Comparison of ENCODE assay signal across 18 cellular contexts in genomic region chr16:84205123-84205522, GRCh38. TPM values are rescaled to one million over a fixed set of nuclear protein-coding genes. Genes with fewer than 3 reads are reported as not detected.
"Had no signal": no experiment of that assay in that cellular context is flagged by ENCODE, and none has a peak within 500 bp of the region (broad histone marks: within the 10 kb centered on the region; RNA-seq: fewer than 3 reads in every experiment).

No MANE protein-coding gene starts in this region.

RNA-seq across cellular contexts. Expression of gene ADAD2, which starts 14.2 kb away (rescaled TPM):
- total RNA-seq: lower lobe of right lung, mesothelial cell of epicardium, mononuclear cell, natural killer cell, occipital lobe, progenitor cell of endocrine pancreas, pulmonary artery endothelial cell, renal cortical epithelial cell, thoracic aorta had no signal

RNA-seq across cellular contexts. Expression of gene KCNG4, which starts 34.7 kb away (rescaled TPM):
- total RNA-seq: kidney, left colon, left lung, liver, lower lobe of right lung, mesothelial cell of epicardium, mononuclear cell, natural killer cell, occipital lobe, ovary, progenitor cell of endocrine pancreas, pulmonary artery endothelial cell, renal cortical epithelial cell, right atrium auricular region, right lobe of liver, stomach, thoracic aorta, upper lobe of right lung had no signal
- polyA plus RNA-seq: liver, ovary, stomach had no signal
